Comparison of ENCODE assay signal across 8 cellular contexts in genomic region chr19:48332351-48332661, GRCh38. TPM values are rescaled to one million over a fixed set of nuclear protein-coding genes. Genes with fewer than 3 reads are reported as not detected.
DNase-seq lines count a peak whose midpoint lies in the region; ATAC-seq and TF ChIP-seq lines count a peak whose summit lies in the region.

No MANE protein-coding gene starts in this region.

- no peaks in the 10 kb centered on the region for H3K27me3 ChIP-seq in fibroblast of lung (ENCODE audit: control insufficient read depth, insufficient read depth, low read length)

- no peaks in the 10 kb centered on the region for H4K20me1 ChIP-seq in fibroblast of lung (ENCODE audit: control insufficient read depth, extremely low read depth, insufficient read depth, low read length)

- peaks cover 22% of the 10 kb centered on the region for H3K79me2 ChIP-seq in fibroblast of lung (ENCODE audit: control insufficient read depth, insufficient read depth, low read length)

- H3K4me3 ChIP-seq in GM12875 (ENCODE audit: low read depth, low read length), result peak overlapping the region; percentile 28
- H3K4me3 ChIP-seq in SK-N-MC, result peak overlapping the region; percentile 71
- H3K4me3 ChIP-seq in fibroblast of lung (replicated peaks in 1 of 4; ENCODE audit: control extremely low read depth in 1 of 4, insufficient read depth in 1 of 4, low read depth in 3 of 4, low read length in 4 of 4), result no peak overlapping the region
- peak overlapping the region; percentile 52 for H3K4me3 ChIP-seq in retinal pigment epithelial cell (ENCODE audit: low read length)

- H3K4me1 ChIP-seq in fibroblast of lung (ENCODE audit: control insufficient read depth, extremely low read depth, insufficient read depth, low read length), result peaks cover 24% of the 10 kb centered on the region

- H3K9me3 ChIP-seq in SK-N-MC (ENCODE audit: low read depth, low read length) (no peaks in the 10 kb centered on the region), fibroblast of lung (ENCODE audit: control insufficient read depth, insufficient read depth, low read depth, low read length) (no peaks in the 10 kb centered on the region)

- peak overlapping the region; percentile 84 for H3K27ac ChIP-seq in SK-N-MC
- H3K27ac ChIP-seq in fibroblast of lung (ENCODE audit: insufficient read depth, low read length), result no peak overlapping the region

- H3K36me3 ChIP-seq in SK-N-MC (ENCODE audit: insufficient read depth, low read length), result peaks cover 33% of the 10 kb centered on the region
- peaks cover 17% of the 10 kb centered on the region for H3K36me3 ChIP-seq in fibroblast of lung (ENCODE audit: control insufficient read depth, insufficient read depth, low read length)

- no peak overlapping the region for H3K9ac ChIP-seq in SK-N-MC (ENCODE audit: insufficient read length)
- no peak overlapping the region for H3K9ac ChIP-seq in fibroblast of lung (ENCODE audit: insufficient read depth, low read length)

- ATAC-seq in HG03439 (IDR thresholded peaks at IDR 0.05; ENCODE audit: unreplicated experiment), result no peak

- TF ChIP-seq CTCF in GM12875 (IDR thresholded peaks at IDR 0.05; ENCODE audit: borderline replicate concordance, insufficient read depth, low read depth, low read length) (no peak), fibroblast of lung (conservative IDR thresholded peaks at IDR 0.05 in 1 of 2, IDR thresholded peaks at IDR 0.05 in 1 of 2; ENCODE audit: low read depth in 1 of 2, low read length in 2 of 2) (no peak), retinal pigment epithelial cell (conservative IDR thresholded peaks at IDR 0.05; ENCODE audit: low read depth, low read length) (no peak)

- no peak overlapping the region for H2AFZ ChIP-seq in fibroblast of lung (ENCODE audit: low read length)

- DNase-seq in SK-N-MC (ENCODE audit: low read depth, low spot score), result no peak
- DNase-seq in fibroblast of lung (ENCODE audit: low read depth in 2 of 2), result no peak
- DNase-seq in retinal pigment epithelial cell (ENCODE audit: low read depth), result no peak
- DNase-seq in dermis blood vessel endothelial cell, result no peak
- no peak for DNase-seq in putamen (ENCODE audit: low spot score)
- DNase-seq in T1000 (lab: John Stamatoyannopoulos, UW), result no peak

- peak overlapping the region; percentile 32 for H3K4me2 ChIP-seq in fibroblast of lung (ENCODE audit: extremely low read depth, insufficient read depth, low read length)

RNA-seq across cellular contexts. Expression of gene EMP3, which starts 7.0 kb away (rescaled TPM):
- 168 and 246 TPM in 2 replicates for total RNA-seq in fibroblast of lung
- 303 and 488 TPM in 2 replicates for polyA plus RNA-seq in fibroblast of lung
- 529 and 765 TPM in 2 replicates for polyA plus RNA-seq in fibroblast of lung (2012)
- 721 and 1,057 TPM in 2 replicates for polyA minus RNA-seq in fibroblast of lung (ENCODE audit: low replicate concordance)
- 4.0 and 7.3 TPM in 2 replicates for total RNA-seq in dermis blood vessel endothelial cell

RNA-seq across cellular contexts. Expression of gene TMEM143, which starts 31.4 kb away (rescaled TPM):
- 2.8 and 8.3 TPM in 2 replicates for total RNA-seq in fibroblast of lung
- 3.9 and 4.0 TPM in 2 replicates for polyA plus RNA-seq in fibroblast of lung
- 3.7 and 5.2 TPM in 2 replicates for polyA plus RNA-seq in fibroblast of lung (2012)
- 5.4 and 12.3 TPM in 2 replicates for polyA minus RNA-seq in fibroblast of lung (ENCODE audit: low replicate concordance)
- 1.9 and 3.8 TPM in 2 replicates for total RNA-seq in dermis blood vessel endothelial cell

RNA-seq across cellular contexts. Expression of gene SYNGR4, which starts 31.9 kb away (rescaled TPM):
- total RNA-seq in fibroblast of lung, result not detected in 2 replicates
- polyA plus RNA-seq in fibroblast of lung, result not detected in 2 replicates
- not detected in 2 replicates for polyA plus RNA-seq in fibroblast of lung (2012)
- not detected in 2 replicates for polyA minus RNA-seq in fibroblast of lung (ENCODE audit: low replicate concordance)
- total RNA-seq in dermis blood vessel endothelial cell, result not detected in 2 replicates

RNA-seq across cellular contexts. Expression of gene KDELR1, which starts 59.0 kb away (rescaled TPM):
- total RNA-seq in fibroblast of lung (42.4 and 59.0 TPM in 2 replicates), dermis blood vessel endothelial cell (37.6 and 70.8 TPM in 2 replicates)
- polyA plus RNA-seq in fibroblast of lung, result 145 TPM in 2 replicates
- 220 and 240 TPM in 2 replicates for polyA plus RNA-seq in fibroblast of lung (2012)
- polyA minus RNA-seq in fibroblast of lung (ENCODE audit: low replicate concordance), result 405 and 524 TPM in 2 replicates

Comparison
In these comparisons a context has a peak if more than half of its experiments do, and no peak if none do; other contexts are left out.
1. H3K4me3 ChIP-seq: peak in GM12875 (single experiment), SK-N-MC (single experiment) and retinal pigment epithelial cell (single experiment); none in fibroblast of lung (0 of 4).
2. RNA of gene EMP3, which starts 7.0 kb away (total RNA-seq): 168 to 246 TPM in fibroblast of lung; 4.0 to 7.3 TPM in dermis blood vessel endothelial cell; every median in the first group is over 10 times any median in the second.